23 cellular contexts compared by ENCODE assay signal in the genomic region with DNA sequence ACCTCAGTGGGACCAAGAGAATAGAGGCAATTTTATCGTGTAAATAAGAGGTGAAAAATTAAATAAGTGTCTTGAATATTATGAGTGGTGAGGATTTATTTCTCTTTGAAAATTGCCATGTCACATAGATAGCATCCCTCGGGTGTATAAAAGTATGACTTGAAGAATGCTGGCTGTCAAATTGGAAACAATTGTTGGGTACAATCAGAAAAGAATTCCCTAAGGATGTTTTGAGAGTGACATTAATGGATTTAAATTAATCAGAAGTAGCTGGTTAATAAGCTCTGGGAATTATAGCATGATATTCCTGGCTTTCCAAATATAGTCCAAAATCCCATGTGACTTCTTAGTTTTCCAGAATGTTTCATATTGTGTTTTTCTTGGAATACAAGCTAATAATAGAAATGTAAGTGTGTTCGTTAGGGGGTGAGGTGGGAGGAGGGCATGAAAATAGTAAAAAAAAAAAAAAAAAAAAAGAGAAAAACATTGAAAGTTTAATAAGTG.
"Had no signal": no experiment of that assay in that cellular context is flagged by ENCODE, and none has a peak within 500 bp of the region (broad histone marks: within the 10 kb centered on the region; RNA-seq: fewer than 3 reads in every experiment).

No MANE protein-coding gene starts in this region.

- H3K4me3 ChIP-seq: colonic mucosa, coronary artery, dorsolateral prefrontal cortex, esophagus muscularis mucosa, esophagus squamous epithelium, gastrocnemius medialis, gastroesophageal sphincter, heart left ventricle, heart right ventricle had no signal

- H3K9me3 ChIP-seq: colonic mucosa, esophagus muscularis mucosa, esophagus squamous epithelium, gastrocnemius medialis, gastroesophageal sphincter, heart left ventricle, heart right ventricle had no signal

- H3K27ac ChIP-seq: colonic mucosa, coronary artery, dorsolateral prefrontal cortex, epithelial cell of prostate, esophagus muscularis mucosa, esophagus squamous epithelium, foreskin keratinocyte, gastrocnemius medialis, gastroesophageal sphincter, heart left ventricle, heart right ventricle had no signal

- H3K36me3 ChIP-seq: colonic mucosa, esophagus muscularis mucosa, esophagus squamous epithelium, gastrocnemius medialis, gastroesophageal sphincter, heart left ventricle, heart right ventricle had no signal

- H3K27me3 ChIP-seq: colonic mucosa, dorsolateral prefrontal cortex, esophagus muscularis mucosa, esophagus squamous epithelium, foreskin keratinocyte, gastrocnemius medialis, gastroesophageal sphincter, heart left ventricle, heart right ventricle had no signal

- DNase-seq: colonic mucosa; cortex of kidney; dermis blood vessel endothelial cell; dorsolateral prefrontal cortex; effector CD4-positive, alpha-beta T cell; effector CD8-positive, alpha-beta T cell; effector memory CD4-positive, alpha-beta T cell; effector memory CD8-positive, alpha-beta T cell; endodermal cell; erythroblast; esophagus squamous epithelium; foreskin fibroblast; foreskin keratinocyte; foreskin melanocyte; gastrocnemius medialis; glutamatergic neuron; head of caudate nucleus; heart left ventricle; heart right ventricle had no signal
